In the genomic region with DNA sequence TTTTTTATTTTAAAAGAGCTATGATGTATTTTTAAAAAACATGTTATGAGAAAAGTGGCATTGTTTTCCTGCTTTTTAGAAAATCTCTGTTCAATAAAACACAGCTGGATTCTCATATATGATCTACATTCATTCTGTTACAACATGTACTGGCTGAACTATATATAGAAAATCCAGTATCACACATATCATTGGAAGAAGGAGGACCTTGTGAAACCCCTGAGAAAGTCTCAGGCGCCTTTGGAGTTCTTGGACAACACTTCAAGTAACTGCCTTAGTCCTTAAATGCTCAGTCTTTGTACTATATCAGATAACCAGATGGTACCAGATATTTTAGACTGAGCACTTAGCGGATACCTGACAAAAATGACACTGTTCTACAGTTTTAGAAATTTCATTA, we compare ENCODE assay signal across 21 cellular contexts.
"Had no signal": no experiment of that assay in that cellular context is flagged by ENCODE, and none has a peak within 500 bp of the region (broad histone marks: within the 10 kb centered on the region; RNA-seq: fewer than 3 reads in every experiment).

No MANE protein-coding gene starts in this region.

- DNase-seq: colonic mucosa; cortex of kidney; effector CD8-positive, alpha-beta T cell; effector memory CD8-positive, alpha-beta T cell; endodermal cell; foreskin keratinocyte; glutamatergic neuron; head of caudate nucleus; heart right ventricle; hippocampal formation; islet precursor cell; kidney; kidney glomerular epithelial cell; left colon; left ventricle myocardium inferior; lower lobe of right lung; mesenchymal stem cell; mucosa of descending colon; naive B cell had no signal

- FAIRE-seq: kidney had no signal

- H3K4me3 ChIP-seq: colonic mucosa, esophagus muscularis mucosa, heart right ventricle, left ventricle myocardium inferior, lower lobe of right lung, mucosa of descending colon had no signal

- H3K36me3 ChIP-seq: colonic mucosa, lower lobe of right lung had no signal

- H3K9me3 ChIP-seq: colonic mucosa, esophagus muscularis mucosa, heart right ventricle, left ventricle myocardium inferior, lower lobe of right lung, mucosa of descending colon had no signal

- H3K27ac ChIP-seq: colonic mucosa, esophagus muscularis mucosa, foreskin keratinocyte, heart right ventricle, left ventricle myocardium inferior, lower lobe of right lung had no signal

- H3K4me1 ChIP-seq: colonic mucosa, foreskin keratinocyte had no signal

- H3K27me3 ChIP-seq: colonic mucosa, esophagus muscularis mucosa, foreskin keratinocyte, heart right ventricle had no signal

- ATAC-seq: effector memory CD8-positive, alpha-beta T cell; foreskin keratinocyte; heart right ventricle; left colon; left lobe of liver; lower lobe of right lung; mucosa of descending colon had no signal
